ENCODE assay signal across 8 cellular contexts in genomic region chr17:32518856-32519768, GRCh38. TPM values are rescaled to one million over a fixed set of nuclear protein-coding genes. Genes with fewer than 3 reads are reported as not detected.
A peak's percentile ranks its signal among the peaks of the same experiment; 100 is the strongest.
DNase-seq lines count a peak whose midpoint lies in the region; ATAC-seq, FAIRE-seq and TF ChIP-seq lines count a peak whose summit lies in the region.

No MANE protein-coding gene starts in this region.

- no peak for TF ChIP-seq EP300 in Ishikawa (IDR thresholded peaks at IDR 0.05; ENCODE audit: borderline replicate concordance)
- no peak for TF ChIP-seq EP300 in K562 (IDR thresholded peaks at IDR 0.05; ENCODE audit: low read length)

- peak; percentile 44 to 77 (median 67) for DNase-seq in CD8-positive, alpha-beta memory T cell
- DNase-seq in T follicular helper cell (ENCODE audit: low read depth) (peak; percentile 59), K562 (ENCODE audit: extremely low read depth in 1 of 4, low spot score in 3 of 4) (no peak), RKO (ENCODE audit: low spot score) (no peak)
- DNase-seq in stimulated activated CD4-positive, alpha-beta T cell treated with anti-CD3 and anti-CD28 coated beads, Interleukin-15, amount 100 ng/mL, for 1 hour (ENCODE audit: low read depth in 1 of 2, low spot score in 1 of 2): peak; percentile 28 to 55

- no peak for TF ChIP-seq POLR2A in K562 (conservative IDR thresholded peaks at IDR 0.05)

- H3K9me1 ChIP-seq in K562 (ENCODE audit: control insufficient read depth, insufficient read depth, low read length): no peaks in the 10 kb centered on the region

- TF ChIP-seq CTCF in K562 (IDR thresholded peaks at IDR 0.05 in 2 of 3, conservative IDR thresholded peaks at IDR 0.05 in 1 of 3; ENCODE audit: insufficient read depth in 2 of 3, low read depth in 1 of 3, low read length in 3 of 3): no peak

- 86% methylated on average over 30 of the region's 84 CpGs for WGBS in K562 (ENCODE audit: insufficient coverage, low coverage, missing lambda C conversion rate)

- H3K4me2 ChIP-seq in K562 (ENCODE audit: insufficient read depth, low read length): no peak overlapping the region

- peak overlapping the region; percentile 80 to 87 (median 85) for H3K4me3 Mint-ChIP-seq in CD8-positive, alpha-beta memory T cell

- peaks cover 65 to 80% (median 66%) of the 10 kb centered on the region in 3 donors for H3K4me1 Mint-ChIP-seq in CD8-positive, alpha-beta memory T cell

- no peaks in the 10 kb centered on the region for H3K36me3 ChIP-seq in CD8-positive, alpha-beta memory T cell (ENCODE audit: insufficient read depth, low read length)
- no peaks in the 10 kb centered on the region for H3K36me3 ChIP-seq in K562 (ENCODE audit: control insufficient read depth, insufficient read depth, low read length)
- H3K36me3 ChIP-seq in iPS-15b (ENCODE audit: control insufficient read depth, insufficient read depth, low read length): no peaks in the 10 kb centered on the region

- peak overlapping the region; percentile 75 for H3K27ac ChIP-seq in CD8-positive, alpha-beta memory T cell (ENCODE audit: low read depth, low read length)
- no peak overlapping the region for H3K27ac ChIP-seq in K562 (ENCODE audit: extremely low read depth, low read depth, low read length)

- peaks cover 72% of the 10 kb centered on the region for H3K4me1 ChIP-seq in CD8-positive, alpha-beta memory T cell (ENCODE audit: insufficient read depth, low read length)
- H3K4me1 ChIP-seq in K562 (replicated peaks in 1 of 2; ENCODE audit: control insufficient read depth in 2 of 2, insufficient read depth in 2 of 2, low read length in 2 of 2) (peaks cover 0 to 4% of the 10 kb centered on the region in 2 experiments; a peak in 1 of 5 replicates), iPS-15b (ENCODE audit: control insufficient read depth, insufficient read depth, low read length) (peaks cover 30% of the 10 kb centered on the region)

- in situ Hi-C loops in K562 (cut with MboI): no loop called here

- no peak overlapping the region for H2AFZ ChIP-seq in K562 (ENCODE audit: low read depth, low read length)

- H4K20me1 ChIP-seq in K562 (replicated peaks; ENCODE audit: control insufficient read depth, insufficient read depth, low read length): no peaks in the 10 kb centered on the region

- H3K9ac ChIP-seq in K562 (ENCODE audit: insufficient read depth in 1 of 2, low read depth in 2 of 2, low read length in 2 of 2): no peak overlapping the region
- no peak overlapping the region for H3K9ac ChIP-seq in iPS-15b (ENCODE audit: low read depth, low read length)

- TF ChIP-seq RAD21 in Ishikawa (IDR thresholded peaks at IDR 0.05; ENCODE audit: low read depth): no peak
- TF ChIP-seq RAD21 in K562 (CRISPR knock-in tag; conservative IDR thresholded peaks at IDR 0.05 in 1 of 2, IDR thresholded peaks at IDR 0.05 in 1 of 2): no peak

- ATAC-seq in K562 (no peak), HG02623 (IDR thresholded peaks at IDR 0.05; ENCODE audit: unreplicated experiment) (no peak)

- no peaks in the 10 kb centered on the region for H3K9me3 Mint-ChIP-seq in CD8-positive, alpha-beta memory T cell

- no peaks in the 10 kb centered on the region for H3K27me3 ChIP-seq in CD8-positive, alpha-beta memory T cell (ENCODE audit: insufficient read depth, low read length, poor library complexity, severe bottlenecking)
- no peaks in the 10 kb centered on the region for H3K27me3 ChIP-seq in K562 (ENCODE audit: control insufficient read depth in 2 of 2, insufficient read depth in 2 of 2, low read length in 2 of 2)
- H3K27me3 ChIP-seq in iPS-15b (ENCODE audit: control insufficient read depth, insufficient read depth, low read length): peaks cover 8% of the 10 kb centered on the region

- intact Hi-C loops in K562 (cut with micrococcal nuclease): no loop called here

- no TSS peak for BruUV-seq in K562 (replicated peaks; lab: Mats Ljungman, UMichigan)

- CTCF ChIA-PET in CD8-positive, alpha-beta memory T cell (lab: Charles Lee): interaction anchor here (1.5 to 1.9 kb wide), 3 partner anchors 30 to 75 kb away, joined by 3 to 7 read pairs (median 5); partner anchors contain the start of gene PSMD11
- CTCF ChIA-PET in K562 (lab: Yijun Ruan, JAX; ENCODE audit: low intra/inter-chr PET ratio): no interaction called here

- POLR2A ChIA-PET in CD8-positive, alpha-beta memory T cell (lab: Charles Lee): interaction anchor here (0.6 to 2.5 kb wide), 5 partner anchors 24 to 168 kb away, joined by 3 to 23 read pairs (median 3); partner anchors contain the start of genes CDK5R1 and PSMD11
- POLR2A ChIA-PET in K562 (lab: Yijun Ruan, JAX): no interaction called here

- H3K9me3 ChIP-seq in CD8-positive, alpha-beta memory T cell (ENCODE audit: low read length): no peaks in the 10 kb centered on the region
- H3K9me3 ChIP-seq in K562 (replicated peaks; ENCODE audit: control insufficient read depth, insufficient read depth, low read depth, low read length) (no peaks in the 10 kb centered on the region), iPS-15b (ENCODE audit: control insufficient read depth, insufficient read depth, low read length) (no peaks in the 10 kb centered on the region)

- H3K27me3 Mint-ChIP-seq in CD8-positive, alpha-beta memory T cell: no peaks in the 10 kb centered on the region

- peaks cover 0 to 3% (median 0%) of the 10 kb centered on the region in 3 donors for H3K36me3 Mint-ChIP-seq in CD8-positive, alpha-beta memory T cell

- H3K79me2 ChIP-seq in K562 (ENCODE audit: control insufficient read depth, insufficient read depth, low read length): no peaks in the 10 kb centered on the region

- FAIRE-seq in K562 (lab: Jason Lieb, UNC): no peak

- peak overlapping the region; percentile 87 to 97 (median 96) for H3K27ac Mint-ChIP-seq in CD8-positive, alpha-beta memory T cell

- peak overlapping the region; percentile 46 for H3K4me3 ChIP-seq in CD8-positive, alpha-beta memory T cell (ENCODE audit: low read length)
- H3K4me3 ChIP-seq in K562: no peak overlapping the region
- H3K4me3 ChIP-seq in iPS-15b (ENCODE audit: low read depth, low read length): peak overlapping the region; percentile 68

TF ChIP-seq in Ishikawa, 13 proteins besides CTCF, POLR2A, EP300 and RAD21:
- peak; percentile 62 for TF ChIP-seq EGR1 (IDR thresholded peaks at IDR 0.05)
- peak; percentile 63 for TF ChIP-seq ZBTB7A (IDR thresholded peaks at IDR 0.05; ENCODE audit: low read depth)
- peak; percentile 46; the same call in 1 of the 2 replicates for TF ChIP-seq MAX (IDR thresholded peaks at IDR 0.05)
- no peak for TF ChIP-seq USF1 (IDR thresholded peaks at IDR 0.05)
- TF ChIP-seq TCF12 (IDR thresholded peaks at IDR 0.05; ENCODE audit: low read depth): 0 out of 2 replicates have a peak, but pooled peaks have one; percentile 21
- TF ChIP-seq CEBPB (IDR thresholded peaks at IDR 0.05): no peak

TF ChIP-seq in K562, 482 proteins besides CTCF, POLR2A, EP300 and RAD21:
- TF ChIP-seq HNRNPL (IDR thresholded peaks at IDR 0.05; ENCODE audit: low read depth, low read length) (no peak), RBM22 (IDR thresholded peaks at IDR 0.05; ENCODE audit: low read depth, low read length, poor library complexity, severe bottlenecking) (peak; percentile 9), ZNF274 (IDR thresholded peaks at IDR 0.05; ENCODE audit: borderline replicate concordance, low read depth, low read length) (no peak), ARID1B (IDR thresholded peaks at IDR 0.05) (no peak)

RNA-seq across cellular contexts. Expression of gene CDK5R1, which starts 32.3 kb away (rescaled TPM):
- total RNA-seq in CD8-positive, alpha-beta memory T cell: 1 to 10 TPM; 6.8 to 7.0 TPM
- 6.0 TPM for polyA plus RNA-seq in CD8-positive, alpha-beta memory T cell
- total RNA-seq in K562 (2011; cell fraction: chromatin; rRNA removed; ENCODE audit: low replicate concordance): 4.2 and 6.9 TPM in 2 replicates
- total RNA-seq in K562 (2011; cell fraction: nucleolus; rRNA removed): 5.5 and 5.9 TPM in 2 replicates
- total RNA-seq in K562 (2011; cell fraction: nucleoplasm; rRNA removed): 3.9 and 4.9 TPM in 2 replicates
- total RNA-seq in K562 (2014; rRNA removed): 2.5 and 3.1 TPM in 2 replicates
- 1.9 and 2.3 TPM in 2 replicates for total RNA-seq in K562 (2014; rRNA removed; fragmentation: Illumina TruSeq; extraction: Trizol)
- 2.6 and 3.1 TPM in 2 replicates for total RNA-seq in K562 (2015; rRNA removed; fragmentation: Illumina TruSeq; extraction: Trizol)
- 4.5 and 4.8 TPM in 2 replicates for total RNA-seq in K562 (2021)
- polyA plus RNA-seq in K562 (2011; rRNA removed): 0.79 and 1.4 TPM in 2 replicates
- 0.66 and 1.7 TPM in 2 replicates for polyA plus RNA-seq in K562 (2011; cell fraction: cytosol; rRNA removed)
- 2.0 and 5.0 TPM in 2 replicates for polyA plus RNA-seq in K562 (2011; cell fraction: nucleus; rRNA removed)
- polyA plus RNA-seq in K562 (2012): 1.1 and 2.1 TPM in 2 replicates
- 2.4 TPM in 2 replicates for polyA plus RNA-seq in K562 (2014; fragmentation: Illumina TruSeq; extraction: Trizol)
- under 1 TPM; 0.10 to 0.20 TPM for polyA plus RNA-seq in K562 (2014; fragmentation: Nextera tagmentation; extraction: Ambion mirVana)
- 1.8 and 2.0 TPM in 2 replicates for polyA plus RNA-seq in K562 (2014; rRNA removed)
- polyA minus RNA-seq in K562 (2011; rRNA and poly(A)+ RNA removed): 0.72 and 1.6 TPM in 2 replicates
- 1.5 and 2.0 TPM in 2 replicates for polyA minus RNA-seq in K562 (2011; cell fraction: cytosol; rRNA and poly(A)+ RNA removed)
- polyA minus RNA-seq in K562 (2011; cell fraction: nucleus; rRNA and poly(A)+ RNA removed): 2.3 and 3.9 TPM in 2 replicates

Comparison
In these comparisons a context has a peak if more than half of its experiments do, and no peak if none do; other contexts are left out.
1. DNase-seq: peak in CD8-positive, alpha-beta memory T cell (5 of 5), T follicular helper cell (single experiment) and stimulated activated CD4-positive, alpha-beta T cell treated with anti-CD3 and anti-CD28 coated beads, Interleukin-15, amount 100 ng/mL, for 1 hour (2 of 2); none in K562 (0 of 4) and RKO (single experiment).